In genomic region chr2:216206041-216206699, GRCh38 we compare ENCODE assay signal across 12 cellular contexts.
DNase-seq lines count a peak whose midpoint lies in the region; ATAC-seq, FAIRE-seq and TF ChIP-seq lines count a peak whose summit lies in the region.
"Had no signal": no experiment of that assay in that cellular context is flagged by ENCODE, and none has a peak within 500 bp of the region (broad histone marks: within the 10 kb centered on the region; RNA-seq: fewer than 3 reads in every experiment).

No MANE protein-coding gene starts in this region.

- no peak overlapping the region for H3K4me3 Mint-ChIP-seq in activated naive CD8-positive, alpha-beta T cell treated with anti-CD3 and anti-CD28 coated beads, Interleukin-2, amount 50 U/mL, for 24 hours
- H3K4me3 Mint-ChIP-seq in chondrocyte (ENCODE audit: unreplicated experiment), result no peak overlapping the region
- H3K4me3 Mint-ChIP-seq: nephron had no signal

- no peak overlapping the region for H3K27ac ChIP-seq in effector memory CD4-positive, alpha-beta T cell (ENCODE audit: insufficient read depth, low read length, poor library complexity, severe bottlenecking)
- H3K27ac ChIP-seq: VCaP had no signal

- peak; percentile 74 for ATAC-seq in GM21360 (IDR thresholded peaks at IDR 0.05; ENCODE audit: unreplicated experiment)
- peak; percentile 53 for ATAC-seq in HG03097 (IDR thresholded peaks at IDR 0.05; ENCODE audit: low FRiP score, unreplicated experiment)
- peak; percentile 94 for ATAC-seq in activated naive CD8-positive, alpha-beta T cell treated with anti-CD3 and anti-CD28 coated beads, Interleukin-2, amount 50 U/mL, for 24 hours

- no peaks in the 10 kb centered on the region for H3K27me3 ChIP-seq in effector memory CD4-positive, alpha-beta T cell (replicated peaks; ENCODE audit: control insufficient read depth, insufficient read depth, low read length, poor library complexity, severe bottlenecking)

- no peak overlapping the region for H3K4me3 ChIP-seq in effector memory CD4-positive, alpha-beta T cell (ENCODE audit: insufficient read depth, low read depth, low read length, poor library complexity, severe bottlenecking)

- peaks cover 62% of the 10 kb centered on the region for H3K36me3 ChIP-seq in effector memory CD4-positive, alpha-beta T cell (ENCODE audit: control insufficient read depth, insufficient read depth, low read length)

- DNase-seq in GM18507 (ENCODE audit: extremely low spot score, insufficient read length, low read depth) (no peak), chondrocyte (ENCODE audit: low spot score) (no peak), kidney glomerular epithelial cell (lab: John Stamatoyannopoulos, UW) (no peak), NCI-H2171 (lab: John Stamatoyannopoulos, UW) (no peak)
- DNase-seq in activated naive CD8-positive, alpha-beta T cell treated with anti-CD3 and anti-CD28 coated beads, Interleukin-2, amount 50 U/mL, for 24 hours, result no peak
- DNase-seq in effector memory CD4-positive, alpha-beta T cell, result no peak
- DNase-seq: caudate nucleus, NCI-H510A had no signal

- no peaks in the 10 kb centered on the region for H3K9me3 ChIP-seq in effector memory CD4-positive, alpha-beta T cell (ENCODE audit: control insufficient read depth, low read length)

- FAIRE-seq in GM18507 (lab: Jason Lieb, UNC), result peak; percentile 47

- H3K9me3 Mint-ChIP-seq in activated naive CD8-positive, alpha-beta T cell treated with anti-CD3 and anti-CD28 coated beads, Interleukin-2, amount 50 U/mL, for 24 hours, result no peaks in the 10 kb centered on the region
- no peaks in the 10 kb centered on the region for H3K9me3 Mint-ChIP-seq in chondrocyte (ENCODE audit: low read depth)
- H3K9me3 Mint-ChIP-seq: nephron had no signal

- no peak for TF ChIP-seq CTCF in chondrocyte (IDR thresholded peaks at IDR 0.05)

- H3K36me3 Mint-ChIP-seq in activated naive CD8-positive, alpha-beta T cell treated with anti-CD3 and anti-CD28 coated beads, Interleukin-2, amount 50 U/mL, for 24 hours (ENCODE audit: low read depth), result peaks cover 72% of the 10 kb centered on the region
- H3K36me3 Mint-ChIP-seq in chondrocyte (ENCODE audit: low read depth), result peaks cover 51% of the 10 kb centered on the region

- H3K27ac Mint-ChIP-seq in activated naive CD8-positive, alpha-beta T cell treated with anti-CD3 and anti-CD28 coated beads, Interleukin-2, amount 50 U/mL, for 24 hours, result peak overlapping the region; percentile 98
- no peak overlapping the region for H3K27ac Mint-ChIP-seq in chondrocyte (ENCODE audit: unreplicated experiment)
- H3K27ac Mint-ChIP-seq: nephron had no signal

- H3K27me3 Mint-ChIP-seq in activated naive CD8-positive, alpha-beta T cell treated with anti-CD3 and anti-CD28 coated beads, Interleukin-2, amount 50 U/mL, for 24 hours, result no peaks in the 10 kb centered on the region
- no peaks in the 10 kb centered on the region for H3K27me3 Mint-ChIP-seq in chondrocyte (ENCODE audit: low read depth)

- H3K4me1 ChIP-seq in effector memory CD4-positive, alpha-beta T cell (ENCODE audit: control insufficient read depth, insufficient read depth, low read length, poor library complexity, severe bottlenecking), result no peaks in the 10 kb centered on the region

- peaks cover 60% of the 10 kb centered on the region for H3K4me1 Mint-ChIP-seq in activated naive CD8-positive, alpha-beta T cell treated with anti-CD3 and anti-CD28 coated beads, Interleukin-2, amount 50 U/mL, for 24 hours
- H3K4me1 Mint-ChIP-seq in chondrocyte (ENCODE audit: low read depth), result peaks cover 28% of the 10 kb centered on the region
